9 cellular contexts compared by ENCODE assay signal in genomic region chr7:22884911-22885823, GRCh38.
A peak's percentile ranks its signal among the peaks of the same experiment; 100 is the strongest.
DNase-seq lines count a peak whose midpoint lies in the region; ATAC-seq and TF ChIP-seq lines count a peak whose summit lies in the region.
"Had no signal": no experiment of that assay in that cellular context is flagged by ENCODE, and none has a peak within 500 bp of the region (broad histone marks: within the 10 kb centered on the region; RNA-seq: fewer than 3 reads in every experiment).

No MANE protein-coding gene starts in this region.

- intact Hi-C loops in left ventricle myocardium inferior (cut with micrococcal nuclease), result no loop called here

- H3K27me3 ChIP-seq in left ventricle myocardium inferior (ENCODE audit: low read depth), result no peaks in the 10 kb centered on the region

- H3K4me3 ChIP-seq in left ventricle myocardium inferior, result no peak overlapping the region
- H3K4me3 ChIP-seq: lung had no signal

- ATAC-seq in GM18870 (IDR thresholded peaks at IDR 0.05; ENCODE audit: unreplicated experiment), result peak; percentile 48
- ATAC-seq in GM21825 (IDR thresholded peaks at IDR 0.05; ENCODE audit: unreplicated experiment), result peak; percentile 43
- ATAC-seq: HCT116 had no signal

- peaks cover 10% of the 10 kb centered on the region for H3K4me1 ChIP-seq in left ventricle myocardium inferior

- H3K9me3 ChIP-seq in left ventricle myocardium inferior (replicated peaks), result no peaks in the 10 kb centered on the region

- no peak for TF ChIP-seq CTCF in left ventricle myocardium inferior (IDR thresholded peaks at IDR 0.05; ENCODE audit: borderline replicate concordance)

- DNase-seq in HT1080 (ENCODE audit: low read depth) (peak; percentile 18), foreskin melanocyte (peak; percentile 55), NCI-H2029 treated with DMSO at 0.1 percent for 48 hours (lab: John Stamatoyannopoulos, UW) (no peak), left ventricle myocardium inferior (no peak), COLO668 (lab: John Stamatoyannopoulos, UW; ENCODE audit: unreplicated experiment) (no peak)

- no peaks in the 10 kb centered on the region for H3K36me3 ChIP-seq in left ventricle myocardium inferior

- no peak overlapping the region for H3K27ac ChIP-seq in left ventricle myocardium inferior (replicated peaks)

Comparison
In these comparisons a context has a peak if more than half of its experiments do, and no peak if none do; other contexts are left out.
1. DNase-seq: peak in HT1080 (single experiment) and foreskin melanocyte (single experiment); none in NCI-H2029 treated with DMSO at 0.1 percent for 48 hours (single experiment), left ventricle myocardium inferior (single experiment) and COLO668 (single experiment).